Comparison of ENCODE assay signal across 10 cellular contexts in genomic region chr13:33218020-33218419, GRCh38.
DNase-seq lines count a peak whose midpoint lies in the region; ATAC-seq and TF ChIP-seq lines count a peak whose summit lies in the region.
"Had no signal": no experiment of that assay in that cellular context is flagged by ENCODE, and none has a peak within 500 bp of the region (broad histone marks: within the 10 kb centered on the region; RNA-seq: fewer than 3 reads in every experiment).

No MANE protein-coding gene starts in this region.

- H3K27ac ChIP-seq in OCI-LY7 (ENCODE audit: low read depth, low read length, poor library complexity, severe bottlenecking), result no peak overlapping the region
- H3K27ac ChIP-seq in mucosa of rectum (ENCODE audit: low read depth in 2 of 2, low read length in 2 of 2), result peak overlapping the region; percentile 69 to 78
- H3K27ac ChIP-seq in MM.1S (ENCODE audit: low read length), result no peak overlapping the region
- no peak overlapping the region for H3K27ac ChIP-seq in neuronal stem cell (replicated peaks; ENCODE audit: low read length)

- H3K27me3 ChIP-seq in mucosa of rectum (ENCODE audit: control insufficient read depth in 2 of 2, insufficient read depth in 2 of 2, low read length in 2 of 2) (no peaks in the 10 kb centered on the region), MM.1S (replicated peaks; ENCODE audit: insufficient read depth, low read length) (no peaks in the 10 kb centered on the region), neuronal stem cell (ENCODE audit: control insufficient read depth in 3 of 3, insufficient read depth in 3 of 3, low read depth in 1 of 3, low read length in 3 of 3) (no peaks in the 10 kb centered on the region)

- DNase-seq in Caki2 (ENCODE audit: low read depth) (peak; percentile 15), OCI-LY7 (ENCODE audit: low spot score) (no peak), endothelial cell (ENCODE audit: low spot score) (no peak), MM.1S (no peak), neuronal stem cell (ENCODE audit: low spot score) (no peak)
- no peak for DNase-seq in activated T-cell treated with anti-CD3 and anti-CD28 coated beads, Interleukin-2, amount 50 U/mL, for 4 hours
- DNase-seq in activated CD4-positive, CD25-positive, alpha-beta regulatory T cell treated with anti-CD3 and anti-CD28 coated beads, Interleukin-2, amount 50 U/mL, for 72 hours, result no peak
- DNase-seq: natural killer cell had no signal

- no peaks in the 10 kb centered on the region for H3F3A ChIP-seq in MM.1S (ENCODE audit: insufficient read depth, low read length)

- CTCF ChIA-PET in OCI-LY7 (lab: Charles Lee; ENCODE audit: unreplicated experiment), result no interaction called here

- no peak overlapping the region for H3K4me2 ChIP-seq in OCI-LY7 (ENCODE audit: low read length)
- H3K4me2 ChIP-seq in MM.1S (ENCODE audit: low read depth, low read length), result no peak overlapping the region
- H3K4me2 ChIP-seq in neuronal stem cell (ENCODE audit: insufficient read depth, low read length, poor library complexity, severe bottlenecking), result no peak overlapping the region

- H3K79me1 ChIP-seq in neuronal stem cell (ENCODE audit: low read depth, low read length), result no peaks in the 10 kb centered on the region

- H3K4me1 Mint-ChIP-seq in endothelial cell (ENCODE audit: unreplicated experiment), result peaks cover 22% of the 10 kb centered on the region
- no peaks in the 10 kb centered on the region for H3K4me1 Mint-ChIP-seq in activated T-cell treated with anti-CD3 and anti-CD28 coated beads, Interleukin-2, amount 50 U/mL, for 4 hours (ENCODE audit: low read depth)
- H3K4me1 Mint-ChIP-seq: natural killer cell had no signal

- H3K4me1 ChIP-seq in OCI-LY7 (ENCODE audit: insufficient read depth, low read length, poor library complexity, severe bottlenecking) (no peaks in the 10 kb centered on the region), mucosa of rectum (ENCODE audit: control insufficient read depth in 2 of 2, insufficient read depth in 2 of 2, low read length in 2 of 2) (peaks cover 9 to 28% of the 10 kb centered on the region in 2 donors), MM.1S (ENCODE audit: low read length) (no peaks in the 10 kb centered on the region), neuronal stem cell (ENCODE audit: control insufficient read depth in 2 of 2, insufficient read depth in 1 of 2, low read depth in 1 of 2, low read length in 2 of 2) (peaks cover 8 to 14% of the 10 kb centered on the region in 2 donors)

- no peak overlapping the region for H3K4me3 Mint-ChIP-seq in endothelial cell (ENCODE audit: unreplicated experiment)
- H3K4me3 Mint-ChIP-seq in activated T-cell treated with anti-CD3 and anti-CD28 coated beads, Interleukin-2, amount 50 U/mL, for 4 hours, result no peak overlapping the region
- H3K4me3 Mint-ChIP-seq: natural killer cell had no signal

- no peak overlapping the region for H3K18ac ChIP-seq in neuronal stem cell (ENCODE audit: low read length)

- H4K20me1 ChIP-seq in OCI-LY7 (ENCODE audit: insufficient read depth, low read length) (no peaks in the 10 kb centered on the region), MM.1S (ENCODE audit: insufficient read depth, low read length) (no peaks in the 10 kb centered on the region)

- no peak overlapping the region for H3K14ac ChIP-seq in neuronal stem cell (ENCODE audit: low read length)

- no peak overlapping the region for H2BK15ac ChIP-seq in neuronal stem cell (ENCODE audit: low read length)

- BruUV-seq in OCI-LY7 (replicated peaks; lab: Mats Ljungman, UMichigan), result no TSS peak

- H3K4me3 ChIP-seq in OCI-LY7 (ENCODE audit: low read depth, low read length, poor library complexity, severe bottlenecking), result no peak overlapping the region
- peak overlapping the region; percentile 40 to 42 for H3K4me3 ChIP-seq in mucosa of rectum (ENCODE audit: low read length in 2 of 2)
- H3K4me3 ChIP-seq in MM.1S (ENCODE audit: low read length), result no peak overlapping the region
- no peak overlapping the region for H3K4me3 ChIP-seq in neuronal stem cell (ENCODE audit: low read length in 2 of 2)

- no peaks in the 10 kb centered on the region for H3K36me3 ChIP-seq in OCI-LY7 (ENCODE audit: insufficient read depth, low read length)
- no peaks in the 10 kb centered on the region for H3K36me3 ChIP-seq in mucosa of rectum (ENCODE audit: control insufficient read depth in 2 of 2, insufficient read depth in 2 of 2, low read length in 2 of 2)
- H3K36me3 ChIP-seq in MM.1S (replicated peaks; ENCODE audit: insufficient read depth, low read length), result no peaks in the 10 kb centered on the region
- no peaks in the 10 kb centered on the region for H3K36me3 ChIP-seq in neuronal stem cell (replicated peaks in 1 of 2; ENCODE audit: control insufficient read depth in 2 of 2, insufficient read depth in 2 of 2, low read length in 2 of 2)

- H3K9me3 Mint-ChIP-seq in endothelial cell (ENCODE audit: unreplicated experiment), result no peaks in the 10 kb centered on the region
- no peaks in the 10 kb centered on the region for H3K9me3 Mint-ChIP-seq in activated T-cell treated with anti-CD3 and anti-CD28 coated beads, Interleukin-2, amount 50 U/mL, for 4 hours
- H3K9me3 Mint-ChIP-seq: natural killer cell had no signal

- no CpG with 5 or more reads among the region's 4 CpGs for WGBS in neuronal stem cell (ENCODE audit: extremely low coverage in 2 of 2, insufficient read length in 2 of 2, insufficient replicate concordance in 1 of 2), 2 donors

- peaks cover 7% of the 10 kb centered on the region for H3K36me3 Mint-ChIP-seq in endothelial cell (ENCODE audit: low read depth, unreplicated experiment)
- H3K36me3 Mint-ChIP-seq in activated T-cell treated with anti-CD3 and anti-CD28 coated beads, Interleukin-2, amount 50 U/mL, for 4 hours (ENCODE audit: insufficient read depth), result no peaks in the 10 kb centered on the region
- H3K36me3 Mint-ChIP-seq: natural killer cell had no signal

- H3K9ac ChIP-seq in mucosa of rectum (ENCODE audit: low read depth in 1 of 2, low read length in 2 of 2) (peak overlapping the region in 1 of 2 donors; percentile 4), MM.1S (ENCODE audit: low read length) (no peak overlapping the region), neuronal stem cell (ENCODE audit: low read depth, low read length, poor library complexity) (no peak overlapping the region)

- no peak overlapping the region for H2BK12ac ChIP-seq in neuronal stem cell (ENCODE audit: low read length)

- intact Hi-C loops in OCI-LY7 (cut with micrococcal nuclease; ENCODE audit: unreplicated experiment), result no loop called here

- H3K9me3 ChIP-seq in OCI-LY7 (ENCODE audit: low read length), result no peaks in the 10 kb centered on the region
- no peaks in the 10 kb centered on the region for H3K9me3 ChIP-seq in mucosa of rectum (ENCODE audit: control insufficient read depth in 2 of 2, low read length in 2 of 2)
- no peaks in the 10 kb centered on the region for H3K9me3 ChIP-seq in MM.1S (replicated peaks; ENCODE audit: insufficient read depth, low read length)
- no peaks in the 10 kb centered on the region for H3K9me3 ChIP-seq in neuronal stem cell (replicated peaks in 1 of 2; ENCODE audit: control insufficient read depth in 2 of 2, insufficient read depth in 1 of 2, low read depth in 1 of 2, low read length in 2 of 2)

- H4K8ac ChIP-seq in neuronal stem cell (ENCODE audit: low read depth, low read length), result no peak overlapping the region

- H4K91ac ChIP-seq in neuronal stem cell (ENCODE audit: low read depth, low read length, poor library complexity), result no peak overlapping the region

- H3K27me3 Mint-ChIP-seq in endothelial cell (ENCODE audit: unreplicated experiment), result peaks cover 2% of the 10 kb centered on the region
- no peaks in the 10 kb centered on the region for H3K27me3 Mint-ChIP-seq in activated T-cell treated with anti-CD3 and anti-CD28 coated beads, Interleukin-2, amount 50 U/mL, for 4 hours (ENCODE audit: low read depth)

- H2BK120ac ChIP-seq in neuronal stem cell (ENCODE audit: low read depth, low read length), result no peak overlapping the region

- H3K23ac ChIP-seq in neuronal stem cell (ENCODE audit: low read depth, low read length, poor library complexity), result no peak overlapping the region

- POLR2A ChIA-PET in OCI-LY7 (lab: Charles Lee), result interaction anchor here (1.1 to 1.3 kb wide), 3 partner anchors 9 to 463 kb away, joined by 4 read pairs; no protein-coding TSS in a partner anchor

- no peak overlapping the region for H3K4ac ChIP-seq in neuronal stem cell (ENCODE audit: low read length)

- H2AK5ac ChIP-seq in neuronal stem cell (ENCODE audit: low read depth, low read length), result no peak overlapping the region

- H3K27ac Mint-ChIP-seq in endothelial cell (ENCODE audit: unreplicated experiment), result peak overlapping the region; percentile 80
- H3K27ac Mint-ChIP-seq: natural killer cell had no signal

- no peak overlapping the region for H2BK5ac ChIP-seq in neuronal stem cell (ENCODE audit: low read length)

- TF ChIP-seq CTCF in OCI-LY7 (conservative IDR thresholded peaks at IDR 0.05; ENCODE audit: low read length) (no peak), endothelial cell (IDR thresholded peaks at IDR 0.05; ENCODE audit: unreplicated experiment) (no peak), MM.1S (IDR thresholded peaks at IDR 0.05; ENCODE audit: low read length) (no peak)

- H3K79me2 ChIP-seq in OCI-LY7 (ENCODE audit: insufficient read depth, low read depth, low read length), result no peaks in the 10 kb centered on the region
- H3K79me2 ChIP-seq in MM.1S (ENCODE audit: low read length), result no peaks in the 10 kb centered on the region

- H3K9me2 ChIP-seq in OCI-LY7 (ENCODE audit: insufficient read depth, low read length) (no peaks in the 10 kb centered on the region), MM.1S (replicated peaks; ENCODE audit: insufficient read depth, low read length) (no peaks in the 10 kb centered on the region)

- H2AFZ ChIP-seq in OCI-LY7 (ENCODE audit: low read length), result 0 out of 2 replicates have a peak overlapping the region, but pooled peaks have one; percentile 22
- no peak overlapping the region for H2AFZ ChIP-seq in MM.1S (ENCODE audit: low read length)
- H2AFZ ChIP-seq in neuronal stem cell (ENCODE audit: low read length), result no peak overlapping the region

- ATAC-seq in activated T-cell treated with anti-CD3 and anti-CD28 coated beads, Interleukin-2, amount 50 U/mL, for 4 hours, result no peak
- ATAC-seq: natural killer cell, Panc1 had no signal

- in situ Hi-C loops in Caki2 (cut with HindIII; ENCODE audit: low pct_unique_long_range_greater_than_20kb, low sequenced_read_pairs), result no loop called here

Comparison
In these comparisons a context has a peak if more than half of its experiments do, and no peak if none do; other contexts are left out.
1. H3K27ac ChIP-seq: peak in mucosa of rectum (2 of 2); none in OCI-LY7 (single experiment), MM.1S (single experiment) and neuronal stem cell (single experiment).
2. H3K4me3 ChIP-seq: peak in mucosa of rectum (2 of 2); none in OCI-LY7 (single experiment), MM.1S (single experiment) and neuronal stem cell (0 of 2).